ENCODE assay signal across 15 cellular contexts in the genomic region with DNA sequence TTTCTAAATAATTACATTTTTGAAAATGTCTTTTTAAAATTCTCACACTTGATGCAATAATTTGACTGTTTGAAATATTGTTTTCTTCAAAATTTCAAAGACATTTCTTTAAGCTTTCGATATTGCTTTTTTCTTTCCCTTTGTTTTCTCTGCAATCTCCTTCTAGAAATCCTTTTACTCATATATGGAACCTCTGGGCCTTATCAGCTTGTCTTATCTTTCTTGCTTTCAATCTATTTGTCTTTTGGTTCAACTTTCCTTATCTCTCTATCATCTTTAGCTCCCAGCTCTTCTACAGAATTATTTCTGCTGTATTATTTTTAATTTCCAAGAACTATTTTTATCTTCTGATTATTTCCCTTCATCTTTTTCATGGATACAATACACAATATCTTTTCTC.
DNase-seq lines count a peak whose midpoint lies in the region; ATAC-seq and TF ChIP-seq lines count a peak whose summit lies in the region.
"Had no signal": no experiment of that assay in that cellular context is flagged by ENCODE, and none has a peak within 500 bp of the region (broad histone marks: within the 10 kb centered on the region; RNA-seq: fewer than 3 reads in every experiment).

No MANE protein-coding gene starts in this region.

- H3K4me1 Mint-ChIP-seq in activated T-cell treated with anti-CD3 and anti-CD28 coated beads, Interleukin-2, amount 50 U/mL, for 72 hours (ENCODE audit: low read depth) = peaks cover 7% of the 10 kb centered on the region
- H3K4me1 Mint-ChIP-seq in activated T-cell treated with anti-CD3 and anti-CD28 coated beads, Interleukin-2, amount 50 U/mL, for 24 hours (ENCODE audit: low read depth) = no peaks in the 10 kb centered on the region
- peaks cover 17% of the 10 kb centered on the region for H3K4me1 Mint-ChIP-seq in activated T-helper 2 cell treated with anti-CD3 and anti-CD28 coated beads, Interferon-gamma antibody, Interleukin-2, Interleukin-4, amounts not matched to agents 10 μg/mL and 5 μg/mL and 100 μg/mL, durations not matched to agents 14 hours and 24 hours and 36 hours (ENCODE audit: low read depth)
- H3K4me1 Mint-ChIP-seq in mesothelial cell of epicardium = peaks cover 20% of the 10 kb centered on the region
- H3K4me1 Mint-ChIP-seq: B cell; CD4-positive, CD25-positive, alpha-beta regulatory T cell had no signal

- H3K27me3 Mint-ChIP-seq in activated T-cell treated with anti-CD3 and anti-CD28 coated beads, Interleukin-2, amount 50 U/mL, for 72 hours (ENCODE audit: low read depth) = peaks cover 15% of the 10 kb centered on the region
- peaks cover 4% of the 10 kb centered on the region for H3K27me3 Mint-ChIP-seq in activated T-cell treated with anti-CD3 and anti-CD28 coated beads, Interleukin-2, amount 50 U/mL, for 24 hours
- peaks cover 23% of the 10 kb centered on the region for H3K27me3 Mint-ChIP-seq in activated T-helper 2 cell treated with anti-CD3 and anti-CD28 coated beads, Interferon-gamma antibody, Interleukin-2, Interleukin-4, amounts not matched to agents 10 μg/mL and 5 μg/mL and 100 μg/mL, durations not matched to agents 14 hours and 24 hours and 36 hours (ENCODE audit: low read depth)
- H3K27me3 Mint-ChIP-seq in mesothelial cell of epicardium (ENCODE audit: low read depth) = no peaks in the 10 kb centered on the region

- H3K4me3 Mint-ChIP-seq in activated T-cell treated with anti-CD3 and anti-CD28 coated beads, Interleukin-2, amount 50 U/mL, for 72 hours = no peak overlapping the region
- no peak overlapping the region for H3K4me3 Mint-ChIP-seq in activated T-cell treated with anti-CD3 and anti-CD28 coated beads, Interleukin-2, amount 50 U/mL, for 24 hours
- H3K4me3 Mint-ChIP-seq in activated T-helper 2 cell treated with anti-CD3 and anti-CD28 coated beads, Interferon-gamma antibody, Interleukin-2, Interleukin-4, amounts not matched to agents 10 μg/mL and 5 μg/mL and 100 μg/mL, durations not matched to agents 14 hours and 24 hours and 36 hours (ENCODE audit: low read depth) = no peak overlapping the region
- H3K4me3 Mint-ChIP-seq in mesothelial cell of epicardium = no peak overlapping the region
- H3K4me3 Mint-ChIP-seq: B cell; CD4-positive, CD25-positive, alpha-beta regulatory T cell; CD8-positive, alpha-beta T cell had no signal

- ATAC-seq in activated T-cell treated with anti-CD3 and anti-CD28 coated beads, Interleukin-2, amount 50 U/mL, for 72 hours (replicated peaks in 1 of 2) = no peak
- no peak for ATAC-seq in Right ventricle myocardium inferior
- ATAC-seq: CD8-positive, alpha-beta T cell; HCT116 had no signal

- H3K9me3 ChIP-seq in HAP-1 = no peaks in the 10 kb centered on the region
- H3K9me3 ChIP-seq: BLaER1 had no signal

- no peaks in the 10 kb centered on the region for H3K36me3 Mint-ChIP-seq in activated T-cell treated with anti-CD3 and anti-CD28 coated beads, Interleukin-2, amount 50 U/mL, for 72 hours (ENCODE audit: insufficient read depth in 2 of 2)
- no peaks in the 10 kb centered on the region for H3K36me3 Mint-ChIP-seq in activated T-cell treated with anti-CD3 and anti-CD28 coated beads, Interleukin-2, amount 50 U/mL, for 24 hours (ENCODE audit: low read depth)
- H3K36me3 Mint-ChIP-seq in activated T-helper 2 cell treated with anti-CD3 and anti-CD28 coated beads, Interferon-gamma antibody, Interleukin-2, Interleukin-4, amounts not matched to agents 10 μg/mL and 5 μg/mL and 100 μg/mL, durations not matched to agents 14 hours and 24 hours and 36 hours (ENCODE audit: low read depth) = no peaks in the 10 kb centered on the region
- peaks cover 4% of the 10 kb centered on the region for H3K36me3 Mint-ChIP-seq in mesothelial cell of epicardium
- H3K36me3 Mint-ChIP-seq: CD4-positive, CD25-positive, alpha-beta regulatory T cell; CD8-positive, alpha-beta T cell had no signal

- H3K27ac Mint-ChIP-seq in activated T-cell treated with anti-CD3 and anti-CD28 coated beads, Interleukin-2, amount 50 U/mL, for 72 hours = peak overlapping the region; percentile 36
- no peak overlapping the region for H3K27ac Mint-ChIP-seq in activated T-cell treated with anti-CD3 and anti-CD28 coated beads, Interleukin-2, amount 50 U/mL, for 24 hours
- peak overlapping the region; percentile 5 for H3K27ac Mint-ChIP-seq in activated T-helper 2 cell treated with anti-CD3 and anti-CD28 coated beads, Interferon-gamma antibody, Interleukin-2, Interleukin-4, amounts not matched to agents 10 μg/mL and 5 μg/mL and 100 μg/mL, durations not matched to agents 14 hours and 24 hours and 36 hours
- H3K27ac Mint-ChIP-seq in mesothelial cell of epicardium = peak overlapping the region; percentile 16
- H3K27ac Mint-ChIP-seq: B cell; CD4-positive, CD25-positive, alpha-beta regulatory T cell; CD8-positive, alpha-beta T cell had no signal

- intact Hi-C loops in activated T-helper 2 cell treated with anti-CD3 and anti-CD28 coated beads, Interferon-gamma antibody, Interleukin-2, Interleukin-4, amounts not matched to agents 10 μg/mL and 5 μg/mL and 100 μg/mL, durations not matched to agents 14 hours and 24 hours and 36 hours (cut with micrococcal nuclease) = loop anchor here (1.0 kb wide), 3 partner anchors 10 to 21 kb away; no protein-coding TSS in a partner anchor
- intact Hi-C loops in Right ventricle myocardium inferior (cut with DNase I) = no loop called here

- DNase-seq in activated T-cell treated with anti-CD3 and anti-CD28 coated beads, Interleukin-2, amount 50 U/mL, for 72 hours = no peak
- DNase-seq in activated T-cell treated with anti-CD3 and anti-CD28 coated beads, Interleukin-2, amount 50 U/mL, for 24 hours = no peak
- DNase-seq in activated T-helper 2 cell treated with anti-CD3 and anti-CD28 coated beads, Interferon-gamma antibody, Interleukin-2, Interleukin-4, amounts not matched to agents 10 μg/mL and 5 μg/mL and 100 μg/mL, durations not matched to agents 14 hours and 24 hours and 36 hours (ENCODE audit: low spot score) = no peak
- DNase-seq in mesothelial cell of epicardium (ENCODE audit: low spot score in 2 of 2, unreplicated experiment in 2 of 2) = no peak
- no peak for DNase-seq in HAP-1 (ENCODE audit: low spot score in 2 of 2)
- DNase-seq in dedifferentiated amniotic fluid mesenchymal stem cell (ENCODE audit: extremely low spot score) = no peak
- no peak for DNase-seq in Right ventricle myocardium inferior (ENCODE audit: missing footprints)
- DNase-seq: CD4-positive, CD25-positive, alpha-beta regulatory T cell; CD8-positive, alpha-beta T cell; DND-41; GDM1; H7 had no signal

- H3K4me3 ChIP-seq in HAP-1 = no peak overlapping the region
- H3K4me3 ChIP-seq: BLaER1 had no signal

- H3K36me3 ChIP-seq in HAP-1 (replicated peaks) = no peaks in the 10 kb centered on the region
- H3K36me3 ChIP-seq: BLaER1 had no signal

- in situ Hi-C loops in HAP-1 (cut with MboI; ENCODE audit: low sequenced_read_pairs) = no loop called here

- TF ChIP-seq CTCF in mesothelial cell of epicardium (IDR thresholded peaks at IDR 0.05; ENCODE audit: unreplicated experiment) = no peak

- peaks cover 7% of the 10 kb centered on the region; the same call in 1 of the 2 replicates for H3K4me1 ChIP-seq in HAP-1
- H3K4me1 ChIP-seq: BLaER1 had no signal

- no peaks in the 10 kb centered on the region for H3K27me3 ChIP-seq in HAP-1 (ENCODE audit: low read depth)
- H3K27me3 ChIP-seq: BLaER1 had no signal

- H3K9me3 Mint-ChIP-seq in activated T-cell treated with anti-CD3 and anti-CD28 coated beads, Interleukin-2, amount 50 U/mL, for 72 hours = peaks cover 2 to 3% of the 10 kb centered on the region in 2 donors
- H3K9me3 Mint-ChIP-seq in activated T-cell treated with anti-CD3 and anti-CD28 coated beads, Interleukin-2, amount 50 U/mL, for 24 hours = no peaks in the 10 kb centered on the region
- no peaks in the 10 kb centered on the region for H3K9me3 Mint-ChIP-seq in activated T-helper 2 cell treated with anti-CD3 and anti-CD28 coated beads, Interferon-gamma antibody, Interleukin-2, Interleukin-4, amounts not matched to agents 10 μg/mL and 5 μg/mL and 100 μg/mL, durations not matched to agents 14 hours and 24 hours and 36 hours
- peaks cover 3% of the 10 kb centered on the region for H3K9me3 Mint-ChIP-seq in mesothelial cell of epicardium
- H3K9me3 Mint-ChIP-seq: CD8-positive, alpha-beta T cell had no signal
